Comparison of ENCODE assay signal across 29 cellular contexts in genomic region chr12:24573621-24574020, GRCh38.
"Had no signal": no experiment of that assay in that cellular context is flagged by ENCODE, and none has a peak within 500 bp of the region (broad histone marks: within the 10 kb centered on the region; RNA-seq: fewer than 3 reads in every experiment).

No MANE protein-coding gene starts in this region.

- H3K27ac Mint-ChIP-seq: naive thymus-derived CD4-positive, alpha-beta T cell; natural killer cell treated with Interleukin-12 subunit alpha and Interleukin-12 subunit beta and Interleukin-15 and Interleukin-18, amount 100 ng/mL, for 72 hours; progenitor cell of endocrine pancreas; stimulated activated naive B cell treated with anti-CD40 and anti-IgM and Interleukin-4, amounts not matched to agents 10 μg/mL and 1 μg/mL and 100 μg/mL, for 72 hours had no signal

- H3K4me3 ChIP-seq: left lung, lower lobe of right lung, mucosa of descending colon, ovary, skin epidermis, stomach, suprapubic skin, thoracic aorta, tibial artery, upper lobe of right lung had no signal

- DNase-seq: hippocampal formation; kidney; left colon; left lung; lower lobe of right lung; mammary epithelial cell; mesenchymal stem cell; midbrain; mucosa of descending colon; naive thymus-derived CD4-positive, alpha-beta T cell; ovary; retina; right cardiac atrium; stimulated activated CD4-positive, alpha-beta T cell treated with anti-CD3 and anti-CD28 coated beads, Interleukin-12 subunit alpha, Interleukin-12 subunit beta, amount 100 ng/mL, for 4 hours; stimulated activated CD4-positive, alpha-beta T cell treated with anti-CD3 and anti-CD28 coated beads, Interleukin-15, amount 100 ng/mL, for 24 hours; stimulated activated CD4-positive, alpha-beta T cell treated with anti-CD3 and anti-CD28 coated beads, Interleukin-2, amount 100 ng/mL, for 24 hours; stimulated activated CD4-positive, alpha-beta T cell treated with anti-CD3 and anti-CD28 coated beads, Interleukin-4, amount 100 ng/mL, for 1 hour; stimulated activated naive B cell treated with anti-CD40 and anti-IgM and Interleukin-4, amounts not matched to agents 10 μg/mL and 1 μg/mL and 100 μg/mL, for 72 hours; stimulated activated naive CD8-positive, alpha-beta T cell treated with anti-CD3 and anti-CD28 coated beads, Interleukin-15, Interleukin-2, amounts not matched to agents 100 U/mL and 50 U/mL, for 24 hours; stomach; tibial artery; trophoblast cell; upper lobe of right lung had no signal

- H3K36me3 Mint-ChIP-seq: naive thymus-derived CD4-positive, alpha-beta T cell; stimulated activated naive B cell treated with anti-CD40 and anti-IgM and Interleukin-4, amounts not matched to agents 10 μg/mL and 1 μg/mL and 100 μg/mL, for 72 hours had no signal

- ATAC-seq: left colon; left lung; lower lobe of right lung; mucosa of descending colon; naive thymus-derived CD4-positive, alpha-beta T cell; natural killer cell treated with Interleukin-12 subunit alpha and Interleukin-12 subunit beta and Interleukin-15 and Interleukin-18, amount 100 ng/mL, for 72 hours; right cardiac atrium; sciatic nerve; stimulated activated naive B cell treated with anti-CD40 and anti-IgM and Interleukin-4, amounts not matched to agents 10 μg/mL and 1 μg/mL and 100 μg/mL, for 72 hours; stimulated activated naive CD8-positive, alpha-beta T cell treated with anti-CD3 and anti-CD28 coated beads, Interleukin-15, Interleukin-2, amounts not matched to agents 100 U/mL and 50 U/mL, for 24 hours; upper lobe of right lung had no signal

- H3K9me3 Mint-ChIP-seq: stimulated activated naive B cell treated with anti-CD40 and anti-IgM and Interleukin-4, amounts not matched to agents 10 μg/mL and 1 μg/mL and 100 μg/mL, for 72 hours had no signal

- H3K4me1 Mint-ChIP-seq: naive thymus-derived CD4-positive, alpha-beta T cell; stimulated activated naive B cell treated with anti-CD40 and anti-IgM and Interleukin-4, amounts not matched to agents 10 μg/mL and 1 μg/mL and 100 μg/mL, for 72 hours had no signal

- H3K4me3 Mint-ChIP-seq: naive thymus-derived CD4-positive, alpha-beta T cell; natural killer cell treated with Interleukin-12 subunit alpha and Interleukin-12 subunit beta and Interleukin-15 and Interleukin-18, amount 100 ng/mL, for 72 hours; stimulated activated naive B cell treated with anti-CD40 and anti-IgM and Interleukin-4, amounts not matched to agents 10 μg/mL and 1 μg/mL and 100 μg/mL, for 72 hours had no signal
